In genomic region chr6:134029495-134030455, GRCh38 we compare ENCODE assay signal across 14 cellular contexts. TPM values are rescaled to one million over a fixed set of nuclear protein-coding genes. Genes with fewer than 3 reads are reported as not detected.
DNase-seq lines count a peak whose midpoint lies in the region; ATAC-seq and TF ChIP-seq lines count a peak whose summit lies in the region.
"Had no signal": no experiment of that assay in that cellular context is flagged by ENCODE, and none has a peak within 500 bp of the region (broad histone marks: within the 10 kb centered on the region; RNA-seq: fewer than 3 reads in every experiment).

No MANE protein-coding gene starts in this region.

- H3K79me2 ChIP-seq in osteoblast (ENCODE audit: insufficient read depth, low read length): no peaks in the 10 kb centered on the region

- no peak overlapping the region for H3K4me3 Mint-ChIP-seq in effector memory CD8-positive, alpha-beta T cell
- H3K4me3 Mint-ChIP-seq: activated CD8-positive, alpha-beta T cell treated with anti-CD3 and anti-CD28 coated beads, Interleukin-2, amount 10 ng/mL, durations not matched to agents 7 days and 5 days; neural crest cell had no signal

- H4K20me1 ChIP-seq in osteoblast (ENCODE audit: insufficient read depth, low read length): no peaks in the 10 kb centered on the region

- H3K9me3 ChIP-seq in neuronal stem cell (replicated peaks in 1 of 2; ENCODE audit: control insufficient read depth in 2 of 2, insufficient read depth in 1 of 2, low read depth in 1 of 2, low read length in 2 of 2) (peaks cover 0 to 4% of the 10 kb centered on the region in 2 donors), osteoblast (ENCODE audit: low read depth, low read length) (no peaks in the 10 kb centered on the region)
- H3K9me3 ChIP-seq: ascending aorta, heart left ventricle, vagina had no signal

- H3K4me2 ChIP-seq in neuronal stem cell (ENCODE audit: insufficient read depth, low read length, poor library complexity, severe bottlenecking) (no peak overlapping the region), osteoblast (ENCODE audit: insufficient read depth, low read length) (no peak overlapping the region)

- H2BK5ac ChIP-seq in neuronal stem cell (ENCODE audit: low read length): no peak overlapping the region

- peak overlapping the region in 1 of 2 donors; percentile 62 for H3K27ac Mint-ChIP-seq in effector memory CD8-positive, alpha-beta T cell
- H3K27ac Mint-ChIP-seq: activated CD8-positive, alpha-beta T cell treated with anti-CD3 and anti-CD28 coated beads, Interleukin-2, amount 10 ng/mL, durations not matched to agents 7 days and 5 days had no signal

- in situ Hi-C loops in G401 (cut with HindIII; ENCODE audit: low sequenced_read_pairs): no loop called here

- H3K18ac ChIP-seq in neuronal stem cell (ENCODE audit: low read length): peak overlapping the region; percentile 6

- no peaks in the 10 kb centered on the region for H3K9me3 Mint-ChIP-seq in effector memory CD8-positive, alpha-beta T cell
- H3K9me3 Mint-ChIP-seq: neural crest cell had no signal

- H4K8ac ChIP-seq in neuronal stem cell (ENCODE audit: low read depth, low read length): no peak overlapping the region

- H3K36me3 ChIP-seq in neuronal stem cell (replicated peaks in 1 of 2; ENCODE audit: control insufficient read depth in 2 of 2, insufficient read depth in 2 of 2, low read length in 2 of 2) (peaks cover 3 to 8% of the 10 kb centered on the region in 2 donors), osteoblast (ENCODE audit: insufficient read depth, low read length) (no peaks in the 10 kb centered on the region)
- H3K36me3 ChIP-seq: vagina had no signal

- no peak overlapping the region for H2BK120ac ChIP-seq in neuronal stem cell (ENCODE audit: low read depth, low read length)

- no peak overlapping the region for H3K23ac ChIP-seq in neuronal stem cell (ENCODE audit: low read depth, low read length, poor library complexity)

- H2BK12ac ChIP-seq in neuronal stem cell (ENCODE audit: low read length): no peak overlapping the region

- peaks cover 0 to 13% of the 10 kb centered on the region in 2 donors for H3K27me3 Mint-ChIP-seq in effector memory CD8-positive, alpha-beta T cell

- H4K91ac ChIP-seq in neuronal stem cell (ENCODE audit: low read depth, low read length, poor library complexity): no peak overlapping the region

- no peaks in the 10 kb centered on the region for H3K27me3 ChIP-seq in neuronal stem cell (ENCODE audit: control insufficient read depth in 3 of 3, insufficient read depth in 3 of 3, low read depth in 1 of 3, low read length in 3 of 3)
- H3K27me3 ChIP-seq in osteoblast (ENCODE audit: insufficient read depth, low read length): no peaks in the 10 kb centered on the region
- H3K27me3 ChIP-seq: ascending aorta, heart left ventricle, vagina had no signal

- H2AFZ ChIP-seq in neuronal stem cell (ENCODE audit: low read length): no peak overlapping the region
- H2AFZ ChIP-seq in osteoblast (ENCODE audit: low read length): no peak overlapping the region

- TF ChIP-seq CTCF in osteoblast (IDR thresholded peaks at IDR 0.05; ENCODE audit: extremely low read depth, low read depth, low read length): no peak

- DNase-seq in G401 (ENCODE audit: low spot score) (peak; percentile 48), OCI-M1 (lab: John Stamatoyannopoulos, UW) (peak; percentile 39), dermis microvascular lymphatic vessel endothelial cell (ENCODE audit: low read depth in 2 of 2) (peak; percentile 81 to 90), neuronal stem cell (ENCODE audit: low spot score) (no peak), C1 segment of cervical spinal cord (lab: John Stamatoyannopoulos, UW) (no peak), NCI-H774 (lab: John Stamatoyannopoulos, UW) (no peak), osteoblast (ENCODE audit: insufficient read length, low spot score, missing footprints) (no peak)
- no peak for DNase-seq in effector memory CD8-positive, alpha-beta T cell
- DNase-seq: activated CD8-positive, alpha-beta T cell treated with anti-CD3 and anti-CD28 coated beads, Interleukin-2, amount 10 ng/mL, durations not matched to agents 7 days and 5 days; heart left ventricle; NCI-H1048 had no signal

- H3K4ac ChIP-seq in neuronal stem cell (ENCODE audit: low read length): no peak overlapping the region

- no peak overlapping the region for H2BK15ac ChIP-seq in neuronal stem cell (ENCODE audit: low read length)

- H3K79me1 ChIP-seq in neuronal stem cell (ENCODE audit: low read depth, low read length): no peaks in the 10 kb centered on the region

- H3K4me3 ChIP-seq in neuronal stem cell (ENCODE audit: low read length in 2 of 2) (no peak overlapping the region), osteoblast (ENCODE audit: insufficient read depth, low read length) (no peak overlapping the region)
- H3K4me3 ChIP-seq: ascending aorta, heart left ventricle, vagina had no signal

- H3K27ac ChIP-seq in neuronal stem cell (replicated peaks; ENCODE audit: low read length) (no peak overlapping the region), osteoblast (ENCODE audit: low read depth, low read length) (no peak overlapping the region)
- H3K27ac ChIP-seq: ascending aorta, vagina had no signal

- no peak overlapping the region for H3K14ac ChIP-seq in neuronal stem cell (ENCODE audit: low read length)

- H3K4me1 ChIP-seq in neuronal stem cell (ENCODE audit: control insufficient read depth in 2 of 2, insufficient read depth in 1 of 2, low read depth in 1 of 2, low read length in 2 of 2): peaks cover 0 to 6% of the 10 kb centered on the region in 2 donors
- H3K4me1 ChIP-seq in osteoblast (ENCODE audit: insufficient read depth, low read length): peaks cover 11% of the 10 kb centered on the region
- H3K4me1 ChIP-seq: ascending aorta had no signal

- no CpG with 5 or more reads among the region's 6 CpGs for WGBS in neuronal stem cell (ENCODE audit: extremely low coverage in 2 of 2, insufficient read length in 2 of 2, insufficient replicate concordance in 1 of 2), 2 donors

- no peaks in the 10 kb centered on the region for H3K36me3 Mint-ChIP-seq in effector memory CD8-positive, alpha-beta T cell (ENCODE audit: insufficient read depth)

- no peak overlapping the region for H2AK5ac ChIP-seq in neuronal stem cell (ENCODE audit: low read depth, low read length)

- ATAC-seq in effector memory CD8-positive, alpha-beta T cell (replicated peaks): no peak
- ATAC-seq: activated CD8-positive, alpha-beta T cell treated with anti-CD3 and anti-CD28 coated beads, Interleukin-2, amount 10 ng/mL, durations not matched to agents 7 days and 5 days had no signal

- peaks cover 0 to 4% of the 10 kb centered on the region in 2 donors for H3K4me1 Mint-ChIP-seq in effector memory CD8-positive, alpha-beta T cell (ENCODE audit: low read depth in 2 of 2)
- H3K4me1 Mint-ChIP-seq: neural crest cell had no signal

- H3K9ac ChIP-seq in neuronal stem cell (ENCODE audit: low read depth, low read length, poor library complexity): no peak overlapping the region

RNA-seq across cellular contexts. Expression of gene SLC2A12, which starts 22.6 kb away (rescaled TPM):
- 0.07 TPM in 1 of 2 replicates, not detected in the other for total RNA-seq in G401 (2014; rRNA removed; shearing (Covaris generic))
- total RNA-seq in dermis microvascular lymphatic vessel endothelial cell: 20.0 and 48.7 TPM in 2 replicates
- polyA plus RNA-seq in neuronal stem cell (2013, experiment 1 of 2): 18.1 TPM
- polyA plus RNA-seq in neuronal stem cell (2013, experiment 2 of 2): 19.1 TPM
- 9.4 and 10.3 TPM in 2 replicates for total RNA-seq in osteoblast
- total RNA-seq: ascending aorta had no signal

Comparison
In these comparisons a context has a peak if more than half of its experiments do, and no peak if none do; other contexts are left out.
1. DNase-seq: peak in G401 (single experiment), OCI-M1 (single experiment) and dermis microvascular lymphatic vessel endothelial cell (2 of 2); none in neuronal stem cell (single experiment), C1 segment of cervical spinal cord (0 of 14), effector memory CD8-positive, alpha-beta T cell (0 of 3), NCI-H774 (single experiment) and osteoblast (single experiment).